Comparison of ENCODE assay signal across 9 cellular contexts in genomic region chr5:102811962-102812361, GRCh38. TPM values are rescaled to one million over a fixed set of nuclear protein-coding genes. Genes with fewer than 3 reads are reported as not detected.
A peak's percentile ranks its signal among the peaks of the same experiment; 100 is the strongest.
DNase-seq lines count a peak whose midpoint lies in the region; ATAC-seq and TF ChIP-seq lines count a peak whose summit lies in the region.
"Had no signal": no experiment of that assay in that cellular context is flagged by ENCODE, and none has a peak within 500 bp of the region (broad histone marks: within the 10 kb centered on the region; RNA-seq: fewer than 3 reads in every experiment).

No MANE protein-coding gene starts in this region.

- H3K4me3 ChIP-seq in mammary epithelial cell (replicated peaks in 1 of 3; ENCODE audit: insufficient read depth in 1 of 3, low read depth in 2 of 3, low read length in 3 of 3): no peak overlapping the region

- in situ Hi-C loops in mammary epithelial cell (cut with MboI; ENCODE audit: low sequenced_read_pairs in 2 of 2): no loop called here

- H3K27ac ChIP-seq in mammary epithelial cell (ENCODE audit: insufficient read depth, low read depth, low read length): no peak overlapping the region

- TF ChIP-seq CTCF in mammary epithelial cell (conservative IDR thresholded peaks at IDR 0.05 in 1 of 2, IDR thresholded peaks at IDR 0.05 in 1 of 2; ENCODE audit: extremely low read depth in 1 of 2, insufficient read depth in 1 of 2, low read depth in 1 of 2, low read length in 2 of 2): no peak

- no peak overlapping the region for H3K4me3 Mint-ChIP-seq in stimulated activated naive CD8-positive, alpha-beta T cell treated with anti-CD3 and anti-CD28 coated beads, Interleukin-15, amount 100 ng/mL, for 72 hours
- H3K4me3 Mint-ChIP-seq: memory B cell had no signal

- no peaks in the 10 kb centered on the region for H3K9me3 ChIP-seq in mammary epithelial cell (replicated peaks; ENCODE audit: insufficient read depth, low read length)

- ATAC-seq in stimulated activated naive CD8-positive, alpha-beta T cell treated with anti-CD3 and anti-CD28 coated beads, Interleukin-15, Interleukin-2, amounts not matched to agents 100 U/mL and 50 U/mL, for 24 hours: peak; percentile 72
- no peak for ATAC-seq in stimulated activated naive CD8-positive, alpha-beta T cell treated with anti-CD3 and anti-CD28 coated beads, Interleukin-15, amount 100 ng/mL, for 72 hours

- no TSS peak for BruUV-seq in mammary epithelial cell (replicated peaks; lab: Mats Ljungman, UMichigan)

- peaks cover 3% of the 10 kb centered on the region for H3K4me1 ChIP-seq in mammary epithelial cell (ENCODE audit: insufficient read depth, low read length)

- no peaks in the 10 kb centered on the region for H3K27me3 Mint-ChIP-seq in stimulated activated naive CD8-positive, alpha-beta T cell treated with anti-CD3 and anti-CD28 coated beads, Interleukin-15, amount 100 ng/mL, for 72 hours
- H3K27me3 Mint-ChIP-seq: memory B cell had no signal

- H4K20me1 ChIP-seq in mammary epithelial cell (ENCODE audit: insufficient read depth, low read length): no peaks in the 10 kb centered on the region

- 55% methylated on average over 2 of the region's 2 CpGs for WGBS in mammary epithelial cell (ENCODE audit: low coverage, missing lambda C conversion rate)

- no peaks in the 10 kb centered on the region for H3K9me3 Mint-ChIP-seq in stimulated activated naive CD8-positive, alpha-beta T cell treated with anti-CD3 and anti-CD28 coated beads, Interleukin-15, amount 100 ng/mL, for 72 hours
- H3K9me3 Mint-ChIP-seq: memory B cell had no signal

- H3K79me2 ChIP-seq in mammary epithelial cell (ENCODE audit: insufficient read depth, low read length): peaks cover 59% of the 10 kb centered on the region

- no peak overlapping the region for H3K9ac ChIP-seq in mammary epithelial cell (ENCODE audit: insufficient read depth, low read length)

- CTCF ChIA-PET in mammary epithelial cell (lab: Charles Lee; ENCODE audit: low non-redundant PET): no interaction called here

- DNase-seq in stimulated activated naive CD8-positive, alpha-beta T cell treated with anti-CD3 and anti-CD28 coated beads, Interleukin-15, Interleukin-2, amounts not matched to agents 100 U/mL and 50 U/mL, for 24 hours: no peak
- DNase-seq in stimulated activated naive CD8-positive, alpha-beta T cell treated with anti-CD3 and anti-CD28 coated beads, Interleukin-15, amount 100 ng/mL, for 72 hours: no peak
- peak; percentile 63 to 91 for DNase-seq in NCI-H2081 (lab: John Stamatoyannopoulos, UW)
- peak; percentile 75 for DNase-seq in mammary epithelial cell
- DNase-seq in AG20443 (ENCODE audit: low spot score): no peak
- DNase-seq in activated CD8-positive, alpha-beta memory T cell treated with anti-CD3 and anti-CD28 coated beads for 24 hours: no peak
- DNase-seq in activated T-cell treated with anti-CD3 and anti-CD28 coated beads, Interleukin-2, amount 50 U/mL, for 48 hours: no peak
- no peak for DNase-seq in cerebellar nuclear complex (lab: John Stamatoyannopoulos, UW)

- dilution Hi-C loops in mammary epithelial cell (cut with HindIII; ENCODE audit: low sequenced_read_pairs): no loop called here

- H3K4me1 Mint-ChIP-seq in stimulated activated naive CD8-positive, alpha-beta T cell treated with anti-CD3 and anti-CD28 coated beads, Interleukin-15, amount 100 ng/mL, for 72 hours: peaks cover 9% of the 10 kb centered on the region

- no peaks in the 10 kb centered on the region for H3K27me3 ChIP-seq in mammary epithelial cell (ENCODE audit: insufficient read depth, low read length)

- no peaks in the 10 kb centered on the region for H3K36me3 ChIP-seq in mammary epithelial cell (ENCODE audit: insufficient read depth, low read length)

- no peak overlapping the region for H3K27ac Mint-ChIP-seq in stimulated activated naive CD8-positive, alpha-beta T cell treated with anti-CD3 and anti-CD28 coated beads, Interleukin-15, amount 100 ng/mL, for 72 hours
- H3K27ac Mint-ChIP-seq: memory B cell had no signal

- no peak overlapping the region for H2AFZ ChIP-seq in mammary epithelial cell (ENCODE audit: low read depth, low read length)

- intact Hi-C loops in mammary epithelial cell (cut with micrococcal nuclease): no loop called here

- no peak overlapping the region for H3K4me2 ChIP-seq in mammary epithelial cell (ENCODE audit: insufficient read depth, low read depth, low read length)

RNA-seq across cellular contexts. Expression of gene PAM, which starts 56.9 kb away (rescaled TPM):
- 100 to 1,000 TPM; 173 to 391 TPM for total RNA-seq in mammary epithelial cell
- 112 TPM for polyA plus RNA-seq in mammary epithelial cell
- polyA minus RNA-seq in mammary epithelial cell: 146 TPM

Comparison
In these comparisons a context has a peak if more than half of its experiments do, and no peak if none do; other contexts are left out.
1. DNase-seq: peak in NCI-H2081 (2 of 2) and mammary epithelial cell (single experiment); none in stimulated activated naive CD8-positive, alpha-beta T cell treated with anti-CD3 and anti-CD28 coated beads, Interleukin-15, Interleukin-2, amounts not matched to agents 100 U/mL and 50 U/mL, for 24 hours (single experiment), stimulated activated naive CD8-positive, alpha-beta T cell treated with anti-CD3 and anti-CD28 coated beads, Interleukin-15, amount 100 ng/mL, for 72 hours (0 of 2), AG20443 (single experiment), activated CD8-positive, alpha-beta memory T cell treated with anti-CD3 and anti-CD28 coated beads for 24 hours (single experiment), activated T-cell treated with anti-CD3 and anti-CD28 coated beads, Interleukin-2, amount 50 U/mL, for 48 hours (0 of 2) and cerebellar nuclear complex (0 of 2).